1 cellular context compared by ENCODE assay signal in the genomic region with DNA sequence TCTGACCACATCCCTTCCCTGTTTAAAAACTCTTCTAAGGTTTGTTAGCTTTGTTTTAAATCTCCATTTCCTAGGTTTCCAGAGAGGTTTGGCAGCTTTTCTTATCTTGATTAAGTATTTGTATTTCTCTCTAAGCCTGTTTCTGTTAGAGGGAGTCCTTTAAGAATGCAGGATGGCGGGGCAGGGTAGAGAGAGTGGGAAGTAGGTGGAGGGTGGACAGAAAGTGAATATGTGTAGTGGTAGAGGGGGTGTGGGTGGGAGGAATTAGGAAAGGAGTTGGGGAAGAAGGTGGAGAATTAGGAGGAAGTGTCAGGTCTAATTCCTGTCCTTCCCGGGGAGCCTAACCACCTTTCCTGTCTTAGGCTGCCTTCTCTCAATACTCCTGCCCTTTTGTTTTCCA.
TF ChIP-seq lines count a peak whose summit lies in the region.

No MANE protein-coding gene starts in this region.

TF ChIP-seq in K562, 482 proteins besides CTCF, POLR2A, EP300 and RAD21 (continued from another document):
- TF ChIP-seq ZBTB33 (CRISPR knock-in tag; IDR thresholded peaks at IDR 0.05) = no peak
- no peak for TF ChIP-seq KAT7 (CRISPR knock-in tag; IDR thresholded peaks at IDR 0.05; ENCODE audit: borderline replicate concordance)
- TF ChIP-seq, protein P1, sequence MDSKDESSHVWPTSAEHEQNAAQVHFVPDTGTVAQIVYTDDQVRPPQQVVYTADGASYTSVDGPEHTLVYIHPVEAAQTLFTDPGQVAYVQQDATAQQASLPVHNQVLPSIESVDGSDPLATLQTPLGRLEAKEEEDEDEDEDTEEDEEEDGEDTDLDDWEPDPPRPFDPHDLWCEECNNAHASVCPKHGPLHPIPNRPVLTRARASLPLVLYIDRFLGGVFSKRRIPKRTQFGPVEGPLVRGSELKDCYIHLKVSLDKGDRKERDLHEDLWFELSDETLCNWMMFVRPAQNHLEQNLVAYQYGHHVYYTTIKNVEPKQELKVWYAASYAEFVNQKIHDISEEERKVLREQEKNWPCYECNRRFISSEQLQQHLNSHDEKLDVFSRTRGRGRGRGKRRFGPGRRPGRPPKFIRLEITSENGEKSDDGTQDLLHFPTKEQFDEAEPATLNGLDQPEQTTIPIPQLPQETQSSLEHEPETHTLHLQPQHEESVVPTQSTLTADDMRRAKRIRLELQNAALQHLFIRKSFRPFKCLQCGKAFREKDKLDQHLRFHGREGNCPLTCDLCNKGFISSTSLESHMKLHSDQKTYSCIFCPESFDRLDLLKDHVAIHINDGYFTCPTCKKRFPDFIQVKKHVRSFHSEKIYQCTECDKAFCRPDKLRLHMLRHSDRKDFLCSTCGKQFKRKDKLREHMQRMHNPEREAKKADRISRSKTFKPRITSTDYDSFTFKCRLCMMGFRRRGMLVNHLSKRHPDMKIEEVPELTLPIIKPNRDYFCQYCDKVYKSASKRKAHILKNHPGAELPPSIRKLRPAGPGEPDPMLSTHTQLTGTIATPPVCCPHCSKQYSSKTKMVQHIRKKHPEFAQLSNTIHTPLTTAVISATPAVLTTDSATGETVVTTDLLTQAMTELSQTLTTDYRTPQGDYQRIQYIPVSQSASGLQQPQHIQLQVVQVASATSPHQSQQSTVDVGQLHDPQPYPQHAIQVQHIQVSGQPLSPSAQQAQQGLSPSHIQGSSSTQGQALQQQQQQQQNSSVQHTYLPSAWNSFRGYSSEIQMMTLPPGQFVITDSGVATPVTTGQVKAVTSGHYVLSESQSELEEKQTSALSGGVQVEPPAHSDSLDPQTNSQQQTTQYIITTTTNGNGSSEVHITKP (IDR thresholded peaks at IDR 0.05; ENCODE audit: partially characterized antibody) = no peak
- TF ChIP-seq PRMT5 (CRISPR knock-in tag; IDR thresholded peaks at IDR 0.05) = no peak
- TF ChIP-seq GATA2 (CRISPR knock-in tag; IDR thresholded peaks at IDR 0.05) = no peak
- TF ChIP-seq NELFE (IDR thresholded peaks at IDR 0.05; ENCODE audit: insufficient read depth, insufficient read length) = no peak
